Comparison of ENCODE assay signal across 15 cellular contexts in the genomic region with DNA sequence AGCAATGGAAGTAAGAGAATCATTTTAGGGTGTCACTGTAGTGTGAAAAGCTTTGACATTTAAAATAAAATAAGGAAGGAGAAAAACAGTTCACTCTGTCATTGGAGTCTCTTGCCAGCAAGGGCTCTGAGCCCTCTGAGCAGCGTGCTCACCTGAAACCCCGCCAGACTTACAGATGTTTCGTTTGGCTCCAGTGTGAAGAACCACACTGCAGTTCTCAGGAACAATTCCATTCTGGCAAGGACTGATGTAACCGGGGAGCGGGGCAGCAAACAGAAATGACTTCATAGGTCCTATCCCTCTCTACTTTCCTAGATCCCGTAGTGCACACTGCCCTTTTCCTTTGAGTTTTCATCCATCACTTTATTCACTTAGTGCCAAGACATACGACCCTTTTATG.
DNase-seq lines count a peak whose midpoint lies in the region; ATAC-seq and FAIRE-seq lines count a peak whose summit lies in the region.
"Had no signal": no experiment of that assay in that cellular context is flagged by ENCODE, and none has a peak within 500 bp of the region (broad histone marks: within the 10 kb centered on the region; RNA-seq: fewer than 3 reads in every experiment).

No MANE protein-coding gene starts in this region.

- 0 out of 2 replicates have a peak overlapping the region, but pooled peaks have one; percentile 11 for H3K4me3 ChIP-seq in BLaER1

- no peaks in the 10 kb centered on the region for H3K27me3 ChIP-seq in BLaER1

- H3K4me1 ChIP-seq in BLaER1: peaks cover 71% of the 10 kb centered on the region

- H3K27ac ChIP-seq in BLaER1: peak overlapping the region; percentile 93
- H3K27ac ChIP-seq: RWPE1 had no signal

- H3K36me3 ChIP-seq in BLaER1: peaks cover 80% of the 10 kb centered on the region

- no peak overlapping the region; the same call in 1 of the 2 replicates for H3K9ac ChIP-seq in BLaER1

- peaks cover 52% of the 10 kb centered on the region for H3K9me3 ChIP-seq in BLaER1

- DNase-seq in GM18507 (ENCODE audit: extremely low spot score, insufficient read length, low read depth) (no peak), astrocyte of the hippocampus (ENCODE audit: low read depth, low spot score) (peak; percentile 25), medulla oblongata (ENCODE audit: extremely low spot score) (peak; percentile 54), epidermal melanocyte (ENCODE audit: insufficient read length, low spot score) (no peak)
- DNase-seq in stimulated activated naive CD4-positive, alpha-beta T cell treated with Interleukin-2 at 50 U/mL for 16 hours (lab: John Stamatoyannopoulos, UW): no peak
- DNase-seq: effector CD4-positive, alpha-beta T cell; foreskin melanocyte; IMR-90; NCI-H1417; NCI-H510A treated with DMSO at 0.1 percent for 48 hours had no signal

- peak; percentile 62 for FAIRE-seq in GM18507 (lab: Jason Lieb, UNC)
- FAIRE-seq: islet of Langerhans had no signal

- ATAC-seq in GM21825 (IDR thresholded peaks at IDR 0.05; ENCODE audit: unreplicated experiment): no peak
- ATAC-seq in HG03378 (IDR thresholded peaks at IDR 0.05; ENCODE audit: unreplicated experiment): no peak

- peaks cover 63% of the 10 kb centered on the region for H4K20me1 ChIP-seq in BLaER1

- H3K4me2 ChIP-seq in BLaER1: peak overlapping the region; percentile 89

Comparison
In these comparisons a context has a peak if more than half of its experiments do, and no peak if none do; other contexts are left out.
1. DNase-seq: peak in astrocyte of the hippocampus (single experiment) and medulla oblongata (single experiment); none in GM18507 (single experiment), stimulated activated naive CD4-positive, alpha-beta T cell treated with Interleukin-2 at 50 U/mL for 16 hours (single experiment) and epidermal melanocyte (single experiment).